Comparison of ENCODE assay signal across 14 cellular contexts in the genomic region with DNA sequence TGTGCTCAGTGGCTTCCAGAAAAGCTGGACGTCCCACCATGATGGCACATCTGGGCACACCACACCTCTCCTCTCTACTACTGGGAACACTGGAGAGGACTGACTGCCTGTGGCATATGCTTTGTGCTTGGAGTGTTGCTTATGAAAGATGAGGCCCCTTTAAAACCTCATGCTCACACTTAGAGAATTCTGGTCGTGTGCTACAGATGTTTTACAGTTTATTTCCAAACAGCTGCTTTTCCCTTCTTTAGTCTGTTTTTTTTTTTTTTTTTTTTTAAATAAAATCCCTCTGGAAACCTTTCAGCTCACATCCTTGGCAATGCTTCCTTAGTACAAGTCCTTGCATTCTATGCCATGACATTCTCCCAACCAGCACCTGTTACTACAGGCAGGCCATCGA.
"Had no signal": no experiment of that assay in that cellular context is flagged by ENCODE, and none has a peak within 500 bp of the region (broad histone marks: within the 10 kb centered on the region; RNA-seq: fewer than 3 reads in every experiment).

No MANE protein-coding gene starts in this region.

- H3K36me3 ChIP-seq: neural progenitor cell, ovary, tibial nerve had no signal

- H2AFZ ChIP-seq: neural progenitor cell had no signal

- H3K27me3 ChIP-seq: neural progenitor cell, ovary, tibial nerve had no signal

- H3K4me3 ChIP-seq: neural progenitor cell, ovary, skin epidermis, tibial nerve had no signal

- H3K9ac ChIP-seq: neural progenitor cell had no signal

- H3K9me3 ChIP-seq: ovary, tibial nerve had no signal

- ATAC-seq: effector memory CD8-positive, alpha-beta T cell; stimulated activated effector memory CD8-positive, alpha-beta T cell treated with anti-CD3 and anti-CD28 coated beads, Interleukin-12 subunit alpha, Interleukin-12 subunit beta, amount 100 ng/mL, for 72 hours had no signal

- H3K4me1 ChIP-seq: neural progenitor cell had no signal

- H3K4me2 ChIP-seq: neural progenitor cell had no signal

- H3K27ac ChIP-seq: epithelial cell of prostate, neural progenitor cell, skin epidermis, tibial nerve had no signal

- DNase-seq: activated CD4-positive, alpha-beta T cell treated with anti-CD3 and anti-CD28 coated beads, Interleukin-2, amount 50 U/mL, for 1 hour; activated effector memory CD4-positive, alpha-beta T cell treated with Interleukin-2 at 50 U/mL for 16 hours; activated T-cell treated with anti-CD3 and anti-CD28 coated beads, Interleukin-2, amount 50 U/mL, for 1 hour; amygdala; effector memory CD8-positive, alpha-beta T cell; head of caudate nucleus; mesendoderm; T-helper 2 cell had no signal
